Comparison of ENCODE assay signal across 8 cellular contexts in the genomic region with DNA sequence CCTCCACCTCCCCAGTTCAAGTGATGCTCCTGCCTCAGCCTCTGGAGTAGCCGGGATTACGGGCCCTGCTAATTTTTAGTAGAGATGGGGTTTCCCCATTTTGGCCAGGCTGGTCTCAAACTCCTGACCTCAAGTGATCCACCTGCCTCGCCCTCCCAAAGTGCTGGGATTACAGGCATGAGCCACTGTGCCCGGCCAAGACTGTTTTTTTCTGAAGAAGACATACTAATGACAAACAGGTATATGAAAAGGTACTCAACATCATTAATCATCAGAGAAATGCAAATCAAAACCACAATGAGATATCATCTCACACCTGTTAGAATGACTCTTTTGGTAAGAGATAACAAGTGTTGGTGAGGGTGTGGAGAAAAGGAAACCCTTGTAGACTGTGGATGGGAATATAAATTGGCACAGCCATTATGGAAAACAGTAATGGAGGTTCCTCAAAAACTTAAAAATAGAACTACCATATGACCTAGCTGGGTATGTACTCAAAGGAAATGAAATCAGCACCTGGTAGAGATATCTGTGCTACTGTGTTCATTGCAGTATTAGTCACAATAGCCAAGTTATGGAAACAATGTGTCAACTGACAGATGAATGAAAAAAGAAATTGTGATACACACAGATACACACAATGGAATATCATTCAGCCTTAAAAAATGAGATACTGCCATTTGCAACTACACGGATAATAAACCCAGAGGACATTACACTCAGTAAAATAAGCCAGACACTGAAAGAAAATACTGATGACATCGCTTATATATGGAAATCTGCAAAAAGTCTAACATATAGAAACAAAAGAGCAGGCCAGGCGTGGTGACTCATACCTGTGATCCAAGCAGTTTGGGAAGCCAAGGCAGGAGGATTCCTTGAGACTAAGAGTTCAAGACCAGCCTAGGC. TPM values are rescaled to one million over a fixed set of nuclear protein-coding genes. Genes with fewer than 3 reads are reported as not detected.
DNase-seq lines count a peak whose midpoint lies in the region; ATAC-seq and TF ChIP-seq lines count a peak whose summit lies in the region.

No MANE protein-coding gene starts in this region.

- intact Hi-C loops in activated CD8-positive, alpha-beta T cell treated with anti-CD3 and anti-CD28 coated beads for 36 hours (cut with micrococcal nuclease) = no loop called here

- H3K4me1 Mint-ChIP-seq in activated CD8-positive, alpha-beta T cell treated with anti-CD3 and anti-CD28 coated beads for 36 hours (ENCODE audit: low read depth) = peaks cover 63% of the 10 kb centered on the region
- H3K4me1 Mint-ChIP-seq in stimulated activated effector memory CD8-positive, alpha-beta T cell treated with anti-CD3 and anti-CD28 coated beads, Interleukin-12 subunit alpha, Interleukin-12 subunit beta, amount 100 ng/mL, for 72 hours = peaks cover 48% of the 10 kb centered on the region

- H3K27me3 Mint-ChIP-seq in activated CD8-positive, alpha-beta T cell treated with anti-CD3 and anti-CD28 coated beads for 36 hours = no peaks in the 10 kb centered on the region

- peak overlapping the region; percentile 91 for H3K27ac Mint-ChIP-seq in activated CD8-positive, alpha-beta T cell treated with anti-CD3 and anti-CD28 coated beads for 36 hours
- H3K27ac Mint-ChIP-seq in stimulated activated effector memory CD8-positive, alpha-beta T cell treated with anti-CD3 and anti-CD28 coated beads, Interleukin-12 subunit alpha, Interleukin-12 subunit beta, amount 100 ng/mL, for 72 hours = peak overlapping the region; percentile 88

- CTCF ChIA-PET in activated CD8-positive, alpha-beta T cell treated with anti-CD3 and anti-CD28 coated beads for 36 hours (lab: Charles Lee) = interaction anchor here (1.4 kb wide), 1 partner anchor 128 kb away, joined by 3 read pairs; no protein-coding TSS in a partner anchor

- H3K36me3 Mint-ChIP-seq in activated CD8-positive, alpha-beta T cell treated with anti-CD3 and anti-CD28 coated beads for 36 hours (ENCODE audit: low read depth) = peaks cover 35% of the 10 kb centered on the region
- peaks cover 32% of the 10 kb centered on the region for H3K36me3 Mint-ChIP-seq in stimulated activated effector memory CD8-positive, alpha-beta T cell treated with anti-CD3 and anti-CD28 coated beads, Interleukin-12 subunit alpha, Interleukin-12 subunit beta, amount 100 ng/mL, for 72 hours

- DNase-seq in activated naive CD4-positive, alpha-beta T cell treated with Interleukin-2 at 50 U/mL for 16 hours = peak; percentile 30
- DNase-seq in activated naive CD4-positive, alpha-beta T cell (lab: John Stamatoyannopoulos, UW) = no peak
- peak; percentile 25 for DNase-seq in activated CD8-positive, alpha-beta T cell treated with anti-CD3 and anti-CD28 coated beads for 36 hours
- no peak for DNase-seq in stimulated activated effector memory CD8-positive, alpha-beta T cell treated with anti-CD3 and anti-CD28 coated beads, Interleukin-12 subunit alpha, Interleukin-12 subunit beta, amount 100 ng/mL, for 72 hours (ENCODE audit: low spot score in 2 of 2)
- DNase-seq in middle frontal gyrus (ENCODE audit: extremely low spot score, low spot score) (no peak), NCI-H774 (lab: John Stamatoyannopoulos, UW) (no peak), COLO829 (ENCODE audit: low spot score) (no peak)

- peak; percentile 66 for ATAC-seq in HG02884 (IDR thresholded peaks at IDR 0.05; ENCODE audit: unreplicated experiment)
- peak; percentile 92 for ATAC-seq in activated CD8-positive, alpha-beta T cell treated with anti-CD3 and anti-CD28 coated beads for 36 hours
- ATAC-seq in stimulated activated effector memory CD8-positive, alpha-beta T cell treated with anti-CD3 and anti-CD28 coated beads, Interleukin-12 subunit alpha, Interleukin-12 subunit beta, amount 100 ng/mL, for 72 hours = peak; percentile 98

- POLR2A ChIA-PET in activated CD8-positive, alpha-beta T cell treated with anti-CD3 and anti-CD28 coated beads for 36 hours (lab: Charles Lee) = interaction anchor here (0.6 to 1.5 kb wide), 4 partner anchors 9 to 29 kb away, joined by 3 to 5 read pairs (median 5); partner anchors contain the start of gene SOS1

- no peak for TF ChIP-seq CTCF in activated CD8-positive, alpha-beta T cell treated with anti-CD3 and anti-CD28 coated beads for 36 hours (IDR thresholded peaks at IDR 0.05)

- peaks cover 7% of the 10 kb centered on the region for H3K9me3 Mint-ChIP-seq in activated CD8-positive, alpha-beta T cell treated with anti-CD3 and anti-CD28 coated beads for 36 hours
- peaks cover 3% of the 10 kb centered on the region for H3K9me3 Mint-ChIP-seq in stimulated activated effector memory CD8-positive, alpha-beta T cell treated with anti-CD3 and anti-CD28 coated beads, Interleukin-12 subunit alpha, Interleukin-12 subunit beta, amount 100 ng/mL, for 72 hours

- no peak overlapping the region for H3K4me3 Mint-ChIP-seq in activated CD8-positive, alpha-beta T cell treated with anti-CD3 and anti-CD28 coated beads for 36 hours
- H3K4me3 Mint-ChIP-seq in stimulated activated effector memory CD8-positive, alpha-beta T cell treated with anti-CD3 and anti-CD28 coated beads, Interleukin-12 subunit alpha, Interleukin-12 subunit beta, amount 100 ng/mL, for 72 hours = peak overlapping the region; percentile 3

RNA-seq across cellular contexts. Expression of gene SOS1, which starts 20.8 kb away (rescaled TPM):
- 10 to 100 TPM; 43.6 to 56.8 TPM for total RNA-seq in activated CD8-positive, alpha-beta T cell treated with anti-CD3 and anti-CD28 coated beads for 36 hours

Comparison
In these comparisons a context has a peak if more than half of its experiments do, and no peak if none do; other contexts are left out.
1. DNase-seq: peak in activated naive CD4-positive, alpha-beta T cell treated with Interleukin-2 at 50 U/mL for 16 hours (single experiment) and activated CD8-positive, alpha-beta T cell treated with anti-CD3 and anti-CD28 coated beads for 36 hours (single experiment); none in activated naive CD4-positive, alpha-beta T cell (0 of 4), stimulated activated effector memory CD8-positive, alpha-beta T cell treated with anti-CD3 and anti-CD28 coated beads, Interleukin-12 subunit alpha, Interleukin-12 subunit beta, amount 100 ng/mL, for 72 hours (0 of 2), middle frontal gyrus (single experiment), NCI-H774 (single experiment) and COLO829 (single experiment).
2. Peak in every context shown above with its lines, with median percentiles within 50 percentile points of each other: ATAC-seq.